ENCODE assay signal across 10 cellular contexts in the genomic region with DNA sequence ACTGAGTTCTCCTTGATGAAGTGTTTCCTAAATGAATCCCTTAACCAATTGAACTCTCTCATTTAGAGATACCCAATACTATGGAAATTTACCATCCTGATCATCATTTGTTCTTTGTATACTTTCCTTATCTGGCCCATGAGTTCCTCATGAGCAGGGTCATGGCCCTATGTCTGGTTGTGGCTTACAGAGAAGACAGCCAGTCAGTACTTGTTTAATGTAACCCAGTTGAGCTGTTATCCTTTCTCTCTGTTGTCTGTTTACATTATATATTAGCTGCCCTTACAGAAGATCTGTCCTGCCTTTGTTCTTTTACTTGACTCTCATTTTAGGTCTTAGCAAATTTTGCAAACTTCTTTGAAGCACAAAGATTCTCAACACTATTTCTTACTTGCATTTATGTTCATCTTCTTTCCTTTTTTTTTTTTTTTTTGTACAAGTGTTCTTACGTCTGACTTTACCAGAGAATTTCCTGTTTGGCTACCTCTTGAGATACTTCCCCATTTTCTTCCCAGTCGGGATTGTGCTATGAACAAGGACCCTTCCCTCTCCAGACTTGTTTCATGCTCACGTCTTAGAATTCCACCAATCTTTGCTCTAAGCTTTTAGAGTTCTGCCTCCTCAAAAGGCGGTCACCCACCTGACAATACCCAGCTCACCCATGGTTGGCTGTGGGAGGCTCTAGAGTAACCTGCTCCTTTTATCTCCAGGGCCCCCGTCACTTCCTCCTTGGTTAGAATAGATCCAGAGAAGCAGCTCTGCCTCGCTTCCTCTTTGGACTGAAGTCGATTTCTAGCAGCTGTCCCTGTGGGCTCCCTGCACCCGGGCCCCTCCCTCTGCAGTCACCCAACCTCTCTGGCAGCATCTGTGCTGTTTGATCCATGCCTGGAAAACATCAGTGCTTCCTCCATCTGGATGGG. TPM values are rescaled to one million over a fixed set of nuclear protein-coding genes. Genes with fewer than 3 reads are reported as not detected.
DNase-seq lines count a peak whose midpoint lies in the region; ATAC-seq, FAIRE-seq and TF ChIP-seq lines count a peak whose summit lies in the region.
"Had no signal": no experiment of that assay in that cellular context is flagged by ENCODE, and none has a peak within 500 bp of the region (broad histone marks: within the 10 kb centered on the region; RNA-seq: fewer than 3 reads in every experiment).

No MANE protein-coding gene starts in this region.

- H3K4me2 ChIP-seq in GM12878 (ENCODE audit: control insufficient read depth, insufficient read depth), result no peak overlapping the region

- no peaks in the 10 kb centered on the region for H3K4me1 ChIP-seq in GM12878 (ENCODE audit: control insufficient read depth, insufficient read depth, low read length)

- no peak overlapping the region for H3K27ac ChIP-seq in GM12878 (ENCODE audit: control insufficient read depth, insufficient read depth)

- no peaks in the 10 kb centered on the region for H3K9me3 ChIP-seq in GM12878 (replicated peaks; ENCODE audit: control insufficient read depth, insufficient read depth, low read length)

- no peak overlapping the region; the same call in 1 of the 2 replicates for H2AFZ ChIP-seq in GM12878 (ENCODE audit: control insufficient read depth, low read depth, low read length)

- no peak for TF ChIP-seq EP300 in GM12878 (IDR thresholded peaks at IDR 0.05; ENCODE audit: borderline replicate concordance in 1 of 2, control insufficient read depth in 1 of 2, low read depth in 2 of 2, low read length in 2 of 2)

- H3K36me3 ChIP-seq in GM12878 (ENCODE audit: control insufficient read depth in 2 of 2, insufficient read depth in 2 of 2, low read length in 1 of 2), result no peaks in the 10 kb centered on the region

- FAIRE-seq in GM12878 (lab: Jason Lieb, UNC), result peak; percentile 41

- no peak for TF ChIP-seq CTCF in GM12878 (IDR thresholded peaks at IDR 0.05 in 2 of 3, conservative IDR thresholded peaks at IDR 0.05 in 1 of 3; ENCODE audit: control insufficient read depth in 2 of 3, extremely low read depth in 1 of 3, insufficient read depth in 1 of 3, low read depth in 3 of 3, low read length in 3 of 3)

- H3K27me3 ChIP-seq in GM12878 (replicated peaks in 1 of 2; ENCODE audit: control insufficient read depth in 2 of 2, insufficient read depth in 2 of 2, low read length in 1 of 2), result no peaks in the 10 kb centered on the region

- POLR2A ChIA-PET in GM12878 (lab: Charles Lee), result no interaction called here

- CTCF ChIA-PET in GM12878 (lab: Yijun Ruan, JAX), result no interaction called here

- SMC1A ChIA-PET in GM12878 (lab: Charles Lee; ENCODE audit: uncharacterized antibody, unreplicated experiment), result no interaction called here

- TF ChIP-seq RAD21 in GM12878 (IDR thresholded peaks at IDR 0.05; ENCODE audit: insufficient read depth, low read depth, low read length), result no peak

- RAD21 ChIA-PET in GM12878 (lab: Charles Lee; ENCODE audit: unreplicated experiment), result no interaction called here

- peak; percentile 93 for DNase-seq in GF-D8 (lab: John Stamatoyannopoulos, UW)
- peak; percentile 97 for DNase-seq in NOMO-1 treated with DMSO at 0.1 percent for 48 hours (lab: John Stamatoyannopoulos, UW; ENCODE audit: unreplicated experiment)
- DNase-seq in GM12878 (ENCODE audit: low read depth, low spot score), result no peak
- DNase-seq in posterior cingulate gyrus, result peak in 8 of 10 donors; percentile 4 to 83 (median 22)
- no peak for DNase-seq in amniotic stem cell (lab: John Stamatoyannopoulos, UW)
- DNase-seq: NCI-H446 had no signal

- 9% methylated on average over 7 of the region's 8 CpGs for WGBS in GM12878 (ENCODE audit: insufficient coverage, insufficient replicate concordance, low lambda C conversion rate, missing lambda C conversion rate)

- ATAC-seq in GM12878 (no peak), HG03039 (IDR thresholded peaks at IDR 0.05; ENCODE audit: unreplicated experiment) (no peak), HG03159 (IDR thresholded peaks at IDR 0.05; ENCODE audit: unreplicated experiment) (no peak), HG02759 (IDR thresholded peaks at IDR 0.05; ENCODE audit: unreplicated experiment) (no peak)

- H3K79me2 ChIP-seq in GM12878 (ENCODE audit: control insufficient read depth, insufficient read depth, low read length), result no peaks in the 10 kb centered on the region

- in situ Hi-C loops in GM12878 (cut with MboI), result no loop called here

- H3K4me3 ChIP-seq in GM12878, result no peak overlapping the region
- H3K4me3 ChIP-seq: dorsolateral prefrontal cortex had no signal

- intact Hi-C loops in GM12878 (cut with micrococcal nuclease; ENCODE audit: unreplicated experiment), result no loop called here
- intact Hi-C loops in posterior cingulate gyrus (cut with DNase I), result no loop called here

- TF ChIP-seq POLR2A in GM12878 (IDR thresholded peaks at IDR 0.05; ENCODE audit: low read depth, low read length), result no peak

- no TSS peak for BruUV-seq in GM12878 (replicated peaks; lab: Mats Ljungman, UMichigan)

- no peaks in the 10 kb centered on the region for H4K20me1 ChIP-seq in GM12878 (ENCODE audit: control insufficient read depth, insufficient read depth)

- no peak overlapping the region for H3K9ac ChIP-seq in GM12878 (ENCODE audit: control insufficient read depth, insufficient read depth, low read length)

TF ChIP-seq in GM12878, 131 proteins besides CTCF, POLR2A, EP300 and RAD21:
- no peak for TF ChIP-seq TCF3 (IDR thresholded peaks at IDR 0.05; ENCODE audit: borderline replicate concordance, insufficient read depth, low read depth, low read length)
- TF ChIP-seq SPI1 (IDR thresholded peaks at IDR 0.05; ENCODE audit: borderline replicate concordance, insufficient read depth, low read depth, low read length), result peak; percentile 53; the same call in 1 of the 2 replicates
- TF ChIP-seq RELA (IDR thresholded peaks at IDR 0.05; ENCODE audit: borderline replicate concordance, partially characterized antibody), result no peak
TF ChIP-seq in GM12878: peak in this region for 1.

RNA-seq across cellular contexts. Expression of gene RUNX1, which starts 53.6 kb away (rescaled TPM):
- 8.4 and 9.3 TPM in 2 replicates for total RNA-seq in GM12878 (2013; cell fraction: nucleolus; rRNA removed)
- 5.3 and 5.6 TPM in 2 replicates for total RNA-seq in GM12878 (2014; rRNA removed)
- total RNA-seq in GM12878 (2014; rRNA removed; fragmentation: Illumina TruSeq; extraction: Trizol), result 3.8 and 3.9 TPM in 2 replicates
- total RNA-seq in GM12878 (2021), result 13.3 and 15.2 TPM in 2 replicates
- 3.5 TPM for polyA plus RNA-seq in GM12878 (2011; ENCODE audit: low read depth)
- polyA plus RNA-seq in GM12878 (2011; rRNA removed), result 0.55 and 0.98 TPM in 2 replicates
- 0.42 and 0.67 TPM in 2 replicates for polyA plus RNA-seq in GM12878 (2011; cell fraction: cytosol; rRNA removed)
- polyA plus RNA-seq in GM12878 (2011; cell fraction: nucleus; rRNA removed), result 1.9 and 2.6 TPM in 2 replicates
- 6.0 and 6.7 TPM in 2 replicates for polyA plus RNA-seq in GM12878 (2012)
- 6.2 and 7.6 TPM in 2 replicates for polyA plus RNA-seq in GM12878 (2014; fragmentation: Illumina TruSeq; extraction: Trizol)
- 1 to 10 TPM in 1 of 2 experiments, under 1 TPM in 1; 0.90 to 1.4 TPM for polyA plus RNA-seq in GM12878 (2014; fragmentation: Nextera tagmentation; extraction: Ambion mirVana)
- 6.1 and 7.1 TPM in 2 replicates for polyA plus RNA-seq in GM12878 (2014; rRNA removed)
- 1 to 10 TPM; 3.3 to 4.3 TPM for polyA plus RNA-seq in GM12878 (2016; fragmentation: Nextera tagmentation; extraction: Ambion mirVana)
- polyA minus RNA-seq in GM12878 (2011; rRNA and poly(A)+ RNA removed), result 1.2 and 1.7 TPM in 2 replicates
- polyA minus RNA-seq in GM12878 (2011; cell fraction: cytosol; rRNA and poly(A)+ RNA removed), result 0.53 and 1.1 TPM in 2 replicates
- polyA minus RNA-seq in GM12878 (2011; cell fraction: nucleus; rRNA and poly(A)+ RNA removed), result 3.4 and 6.2 TPM in 2 replicates

Comparison
In these comparisons a context has a peak if more than half of its experiments do, and no peak if none do; other contexts are left out.
1. DNase-seq: peak in GF-D8 (single experiment), NOMO-1 treated with DMSO at 0.1 percent for 48 hours (single experiment) and posterior cingulate gyrus (8 of 10); none in GM12878 (single experiment) and amniotic stem cell (single experiment).